Comparison of ENCODE assay signal across 9 cellular contexts in the genomic region with DNA sequence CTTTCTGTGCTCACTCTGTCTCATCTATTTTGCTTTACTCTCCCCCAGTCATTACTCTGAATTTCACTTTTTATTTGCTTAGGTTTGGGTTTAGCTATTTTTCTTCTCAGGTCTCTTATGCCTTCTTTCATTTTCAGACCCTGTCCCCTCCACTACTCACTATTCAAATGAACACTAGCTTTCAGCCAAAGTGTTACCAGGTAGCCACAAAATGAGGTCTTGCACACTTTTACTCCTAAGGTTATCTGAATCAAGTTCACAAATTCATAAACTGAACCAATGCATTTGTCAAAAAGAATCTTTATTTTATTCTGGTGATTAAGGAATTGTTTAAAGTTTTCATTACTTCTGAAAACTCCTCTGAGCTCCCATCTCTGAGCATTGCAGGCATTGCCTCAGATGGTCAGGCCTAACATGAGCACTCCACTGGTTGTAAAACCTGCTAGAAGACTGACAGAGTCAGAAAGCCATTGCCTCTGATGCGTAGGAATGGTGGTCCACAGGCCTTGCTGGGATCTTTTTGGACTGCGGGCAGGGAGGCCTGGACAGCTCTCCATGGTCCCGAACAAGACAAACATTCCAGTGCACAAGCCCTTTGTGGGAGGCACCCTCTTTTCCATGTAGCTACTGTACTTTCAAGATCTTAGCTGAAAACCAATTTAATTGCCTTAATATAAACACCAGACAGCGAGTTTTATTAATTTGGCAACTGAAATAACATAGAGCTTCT. TPM values are rescaled to one million over a fixed set of nuclear protein-coding genes. Genes with fewer than 3 reads are reported as not detected.
A peak's percentile ranks its signal among the peaks of the same experiment; 100 is the strongest.
DNase-seq lines count a peak whose midpoint lies in the region; ATAC-seq and TF ChIP-seq lines count a peak whose summit lies in the region.
"Had no signal": no experiment of that assay in that cellular context is flagged by ENCODE, and none has a peak within 500 bp of the region (broad histone marks: within the 10 kb centered on the region; RNA-seq: fewer than 3 reads in every experiment).

No MANE protein-coding gene starts in this region.

- no peaks in the 10 kb centered on the region for H3K9me3 ChIP-seq in spleen

- H3K27me3 ChIP-seq in spleen (replicated peaks in 1 of 7), result no peaks in the 10 kb centered on the region

- ATAC-seq in GM19351 (IDR thresholded peaks at IDR 0.05; ENCODE audit: unreplicated experiment) (peak; percentile 84), HG02885 (IDR thresholded peaks at IDR 0.05; ENCODE audit: poor library complexity, unreplicated experiment) (peak; percentile 86)

- intact Hi-C loops in activated T-helper 2 cell treated with anti-CD3 and anti-CD28 coated beads, Interferon-gamma antibody, Interleukin-2, Interleukin-4, amounts not matched to agents 10 μg/mL and 5 μg/mL and 100 μg/mL, durations not matched to agents 14 hours and 24 hours and 36 hours (cut with micrococcal nuclease), result loop anchor here (1.0 to 5.0 kb wide), 6 partner anchors 9 to 112 kb away; no protein-coding TSS in a partner anchor
- intact Hi-C loops in spleen (cut with DNase I; ENCODE audit: low total_unique reads), result no loop called here

- WGBS in spleen, 5 donors, result 76 to 88% (median 86%) methylated on average over 4 of the region's 4 CpGs

- DNase-seq in activated T-helper 2 cell treated with anti-CD3 and anti-CD28 coated beads, Interferon-gamma antibody, Interleukin-2, Interleukin-4, amounts not matched to agents 10 μg/mL and 5 μg/mL and 100 μg/mL, durations not matched to agents 14 hours and 24 hours and 36 hours (ENCODE audit: low spot score), result no peak
- DNase-seq in spleen (no peak), epidermal melanocyte (ENCODE audit: insufficient read length, low spot score) (no peak), activated gamma-delta T cell (lab: John Stamatoyannopoulos, UW) (no peak), erythroblast (lab: John Stamatoyannopoulos, UW) (no peak), iPS-NIHi7 (ENCODE audit: extremely low spot score) (no peak)

- H3K27ac ChIP-seq in spleen, result peak overlapping the region in 7 of 8 donors; percentile 30 to 70 (median 57)
- H3K27ac ChIP-seq: HL-60 had no signal

- H3K4me1 Mint-ChIP-seq in activated T-helper 2 cell treated with anti-CD3 and anti-CD28 coated beads, Interferon-gamma antibody, Interleukin-2, Interleukin-4, amounts not matched to agents 10 μg/mL and 5 μg/mL and 100 μg/mL, durations not matched to agents 14 hours and 24 hours and 36 hours (ENCODE audit: low read depth), result peaks cover 70% of the 10 kb centered on the region

- peak overlapping the region; percentile 14 for H3K4me3 Mint-ChIP-seq in activated T-helper 2 cell treated with anti-CD3 and anti-CD28 coated beads, Interferon-gamma antibody, Interleukin-2, Interleukin-4, amounts not matched to agents 10 μg/mL and 5 μg/mL and 100 μg/mL, durations not matched to agents 14 hours and 24 hours and 36 hours (ENCODE audit: low read depth)

- H3K9me3 Mint-ChIP-seq in activated T-helper 2 cell treated with anti-CD3 and anti-CD28 coated beads, Interferon-gamma antibody, Interleukin-2, Interleukin-4, amounts not matched to agents 10 μg/mL and 5 μg/mL and 100 μg/mL, durations not matched to agents 14 hours and 24 hours and 36 hours, result peaks cover 4% of the 10 kb centered on the region

- no peak for TF ChIP-seq CTCF in spleen (IDR thresholded peaks at IDR 0.05 in 8 of 11, conservative IDR thresholded peaks at IDR 0.05 in 3 of 11)

- no peaks in the 10 kb centered on the region for H3K27me3 Mint-ChIP-seq in activated T-helper 2 cell treated with anti-CD3 and anti-CD28 coated beads, Interferon-gamma antibody, Interleukin-2, Interleukin-4, amounts not matched to agents 10 μg/mL and 5 μg/mL and 100 μg/mL, durations not matched to agents 14 hours and 24 hours and 36 hours (ENCODE audit: low read depth)

- peaks cover 11 to 78% (median 46%) of the 10 kb centered on the region in 6 donors for H3K4me1 ChIP-seq in spleen

- no peak overlapping the region for H3K4me3 ChIP-seq in spleen

- TF ChIP-seq POLR2A in spleen (IDR thresholded peaks at IDR 0.05) (no peak), erythroblast (IDR thresholded peaks at IDR 0.05; ENCODE audit: low read length) (no peak)

- H3K36me3 Mint-ChIP-seq in activated T-helper 2 cell treated with anti-CD3 and anti-CD28 coated beads, Interferon-gamma antibody, Interleukin-2, Interleukin-4, amounts not matched to agents 10 μg/mL and 5 μg/mL and 100 μg/mL, durations not matched to agents 14 hours and 24 hours and 36 hours (ENCODE audit: low read depth), result peaks cover 62% of the 10 kb centered on the region

- peak overlapping the region; percentile 89 for H3K27ac Mint-ChIP-seq in activated T-helper 2 cell treated with anti-CD3 and anti-CD28 coated beads, Interferon-gamma antibody, Interleukin-2, Interleukin-4, amounts not matched to agents 10 μg/mL and 5 μg/mL and 100 μg/mL, durations not matched to agents 14 hours and 24 hours and 36 hours

- peaks cover 0 to 6% (median 0%) of the 10 kb centered on the region in 6 donors for H3K36me3 ChIP-seq in spleen

RNA-seq across cellular contexts. Expression of gene FYN, which starts 48.5 kb away (rescaled TPM):
- total RNA-seq in activated T-helper 2 cell treated with anti-CD3 and anti-CD28 coated beads, Interferon-gamma antibody, Interleukin-2, Interleukin-4, amounts not matched to agents 10 μg/mL and 5 μg/mL and 100 μg/mL, durations not matched to agents 14 hours and 24 hours and 36 hours, result 359 TPM in 2 replicates
- total RNA-seq in spleen, result 100 to 1,000 TPM; 193 to 409 (median 227) TPM
- 10 to 100 TPM; 56.6 to 78.1 (median 65.6) TPM for polyA plus RNA-seq in spleen
